ENCODE assay signal across 10 cellular contexts in the genomic region with DNA sequence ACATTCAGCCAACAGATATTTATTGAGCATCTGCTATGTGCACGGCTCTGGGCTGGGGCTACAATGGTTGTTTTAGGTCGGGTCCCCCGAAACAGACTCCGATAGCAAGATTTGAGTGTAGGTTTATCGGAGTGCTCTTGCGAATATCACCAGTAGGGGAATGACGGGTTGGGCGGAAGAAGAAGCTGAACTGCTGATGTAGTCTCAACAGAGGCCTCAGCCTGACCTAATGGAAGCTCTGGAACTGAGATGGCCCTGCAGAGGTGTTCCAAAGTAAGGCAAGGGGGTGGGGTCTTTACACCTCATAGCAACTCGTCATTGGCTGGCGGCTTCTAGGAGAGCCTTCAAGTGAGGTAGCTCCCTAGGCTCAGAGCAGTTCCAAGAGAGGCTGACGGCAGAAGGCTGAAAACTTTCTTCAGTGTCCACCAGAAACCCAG. TPM values are rescaled to one million over a fixed set of nuclear protein-coding genes. Genes with fewer than 3 reads are reported as not detected.
A peak's percentile ranks its signal among the peaks of the same experiment; 100 is the strongest.
DNase-seq lines count a peak whose midpoint lies in the region; ATAC-seq, FAIRE-seq and TF ChIP-seq lines count a peak whose summit lies in the region.
"Had no signal": no experiment of that assay in that cellular context is flagged by ENCODE, and none has a peak within 500 bp of the region (broad histone marks: within the 10 kb centered on the region; RNA-seq: fewer than 3 reads in every experiment).

No MANE protein-coding gene starts in this region.

- no peak overlapping the region for H3K27ac ChIP-seq in left lung

- no peaks in the 10 kb centered on the region for H3K9me3 ChIP-seq in left lung

- H3K4me1 ChIP-seq in left lung: peaks cover 3 to 16% of the 10 kb centered on the region in 2 donors

- FAIRE-seq in H54 (lab: Jason Lieb, UNC): no peak
- FAIRE-seq: TTC549 had no signal

- H3K27ac Mint-ChIP-seq in activated T-helper 2 cell treated with anti-CD3 and anti-CD28 coated beads, Interferon-gamma antibody, Interleukin-2, Interleukin-4, amounts not matched to agents 10 μg/mL and 5 μg/mL and 100 μg/mL, durations not matched to agents 14 hours and 24 hours and 36 hours: no peak overlapping the region

- TF ChIP-seq POLR2A in H54 (IDR thresholded peaks at IDR 0.05; ENCODE audit: low read depth, low read length): no peak

- no peaks in the 10 kb centered on the region for H3K36me3 ChIP-seq in left lung

- H3K4me3 Mint-ChIP-seq in activated T-helper 2 cell treated with anti-CD3 and anti-CD28 coated beads, Interferon-gamma antibody, Interleukin-2, Interleukin-4, amounts not matched to agents 10 μg/mL and 5 μg/mL and 100 μg/mL, durations not matched to agents 14 hours and 24 hours and 36 hours (ENCODE audit: low read depth): peak overlapping the region; percentile 61

- peaks cover 6 to 52% of the 10 kb centered on the region in 2 donors for H3K27me3 ChIP-seq in left lung

- H3K4me1 Mint-ChIP-seq in activated T-helper 2 cell treated with anti-CD3 and anti-CD28 coated beads, Interferon-gamma antibody, Interleukin-2, Interleukin-4, amounts not matched to agents 10 μg/mL and 5 μg/mL and 100 μg/mL, durations not matched to agents 14 hours and 24 hours and 36 hours (ENCODE audit: low read depth): peaks cover 6% of the 10 kb centered on the region

- intact Hi-C loops in activated T-helper 2 cell treated with anti-CD3 and anti-CD28 coated beads, Interferon-gamma antibody, Interleukin-2, Interleukin-4, amounts not matched to agents 10 μg/mL and 5 μg/mL and 100 μg/mL, durations not matched to agents 14 hours and 24 hours and 36 hours (cut with micrococcal nuclease): no loop called here
- intact Hi-C loops in left lung (cut with DNase I): no loop called here

- peak; percentile 40 for DNase-seq in 8988T
- DNase-seq in ELR (ENCODE audit: low read depth): peak; percentile 27
- no peak for DNase-seq in activated T-helper 2 cell treated with anti-CD3 and anti-CD28 coated beads, Interferon-gamma antibody, Interleukin-2, Interleukin-4, amounts not matched to agents 10 μg/mL and 5 μg/mL and 100 μg/mL, durations not matched to agents 14 hours and 24 hours and 36 hours (ENCODE audit: low spot score)
- DNase-seq in iPS-NIHi7 (ENCODE audit: extremely low spot score): peak; percentile 85
- DNase-seq in left lung: no peak
- no peak for DNase-seq in SKM-1 (lab: John Stamatoyannopoulos, UW; ENCODE audit: unreplicated experiment)
- DNase-seq in NCI-H524 treated with DMSO at 0.1 percent for 48 hours (lab: John Stamatoyannopoulos, UW): no peak
- no peak for DNase-seq in H54 (ENCODE audit: insufficient read length, low spot score)
- DNase-seq: NCI-H226 had no signal

- TF ChIP-seq CTCF in left lung (IDR thresholded peaks at IDR 0.05): no peak

- H3K9me3 Mint-ChIP-seq in activated T-helper 2 cell treated with anti-CD3 and anti-CD28 coated beads, Interferon-gamma antibody, Interleukin-2, Interleukin-4, amounts not matched to agents 10 μg/mL and 5 μg/mL and 100 μg/mL, durations not matched to agents 14 hours and 24 hours and 36 hours: no peaks in the 10 kb centered on the region

- peaks cover 36% of the 10 kb centered on the region for H3K27me3 Mint-ChIP-seq in activated T-helper 2 cell treated with anti-CD3 and anti-CD28 coated beads, Interferon-gamma antibody, Interleukin-2, Interleukin-4, amounts not matched to agents 10 μg/mL and 5 μg/mL and 100 μg/mL, durations not matched to agents 14 hours and 24 hours and 36 hours (ENCODE audit: low read depth)

- H3K4me3 ChIP-seq in left lung: peak overlapping the region in 1 of 2 donors; percentile 63

- H3K36me3 Mint-ChIP-seq in activated T-helper 2 cell treated with anti-CD3 and anti-CD28 coated beads, Interferon-gamma antibody, Interleukin-2, Interleukin-4, amounts not matched to agents 10 μg/mL and 5 μg/mL and 100 μg/mL, durations not matched to agents 14 hours and 24 hours and 36 hours (ENCODE audit: low read depth): no peaks in the 10 kb centered on the region

- no peak for ATAC-seq in left lung

RNA-seq across cellular contexts. Expression of a gene that starts 1.1 kb away (rescaled TPM):
- total RNA-seq in activated T-helper 2 cell treated with anti-CD3 and anti-CD28 coated beads, Interferon-gamma antibody, Interleukin-2, Interleukin-4, amounts not matched to agents 10 μg/mL and 5 μg/mL and 100 μg/mL, durations not matched to agents 14 hours and 24 hours and 36 hours: 10.5 and 13.8 TPM in 2 replicates
- 1 to 10 TPM; 8.1 to 8.7 TPM for total RNA-seq in left lung

RNA-seq across cellular contexts. Expression of a gene that starts 50.2 kb away (rescaled TPM):
- total RNA-seq in activated T-helper 2 cell treated with anti-CD3 and anti-CD28 coated beads, Interferon-gamma antibody, Interleukin-2, Interleukin-4, amounts not matched to agents 10 μg/mL and 5 μg/mL and 100 μg/mL, durations not matched to agents 14 hours and 24 hours and 36 hours: 0.25 and 0.32 TPM in 2 replicates
- total RNA-seq in left lung: 1 to 10 TPM in 1 of 2 donors, under 1 TPM in 1; 0.39 to 1.1 TPM

RNA-seq across cellular contexts. Expression of a gene that starts 50.9 kb away (rescaled TPM):
- total RNA-seq in activated T-helper 2 cell treated with anti-CD3 and anti-CD28 coated beads, Interferon-gamma antibody, Interleukin-2, Interleukin-4, amounts not matched to agents 10 μg/mL and 5 μg/mL and 100 μg/mL, durations not matched to agents 14 hours and 24 hours and 36 hours: 179 and 187 TPM in 2 replicates
- total RNA-seq in left lung: 100 to 1,000 TPM; 134 to 145 TPM

Comparison
In these comparisons a context has a peak if more than half of its experiments do, and no peak if none do; other contexts are left out.
1. DNase-seq: peak in 8988T (single experiment), ELR (single experiment) and iPS-NIHi7 (single experiment); none in activated T-helper 2 cell treated with anti-CD3 and anti-CD28 coated beads, Interferon-gamma antibody, Interleukin-2, Interleukin-4, amounts not matched to agents 10 μg/mL and 5 μg/mL and 100 μg/mL, durations not matched to agents 14 hours and 24 hours and 36 hours (single experiment), left lung (0 of 2), SKM-1 (single experiment), NCI-H524 treated with DMSO at 0.1 percent for 48 hours (single experiment) and H54 (single experiment).